ENCODE assay signal across 12 cellular contexts in genomic region chr6:56841751-56842150, GRCh38.
DNase-seq lines count a peak whose midpoint lies in the region; ATAC-seq and TF ChIP-seq lines count a peak whose summit lies in the region.
"Had no signal": no experiment of that assay in that cellular context is flagged by ENCODE, and none has a peak within 500 bp of the region (broad histone marks: within the 10 kb centered on the region; RNA-seq: fewer than 3 reads in every experiment).

No MANE protein-coding gene starts in this region.

- H3K27ac ChIP-seq in RWPE2 (ENCODE audit: poor library complexity, severe bottlenecking) (peak overlapping the region; percentile 78), sigmoid colon (peak overlapping the region; percentile 15 to 96 (median 78))

- H3K36me3 ChIP-seq in RWPE2 (ENCODE audit: low read depth) (no peaks in the 10 kb centered on the region), sigmoid colon (no peaks in the 10 kb centered on the region)

- TF ChIP-seq POLR2A in sigmoid colon (IDR thresholded peaks at IDR 0.05): no peak

- TF ChIP-seq EP300 in sigmoid colon (IDR thresholded peaks at IDR 0.05): no peak

- H3K27me3 ChIP-seq in RWPE2 (ENCODE audit: insufficient read depth, poor library complexity, severe bottlenecking): no peaks in the 10 kb centered on the region
- H3K27me3 ChIP-seq in sigmoid colon: no peaks in the 10 kb centered on the region

- peaks cover 35% of the 10 kb centered on the region for H3K4me1 ChIP-seq in RWPE2 (ENCODE audit: insufficient read depth, poor library complexity, severe bottlenecking)
- H3K4me1 ChIP-seq in sigmoid colon: peaks cover 0 to 52% (median 20%) of the 10 kb centered on the region in 4 donors

- H3K9me3 ChIP-seq in RWPE2 (ENCODE audit: severe bottlenecking): no peaks in the 10 kb centered on the region
- no peaks in the 10 kb centered on the region for H3K9me3 ChIP-seq in sigmoid colon

- 29 to 72% methylated on average over 1 of the region's 1 CpG for WGBS in sigmoid colon, 2 donors

- DNase-seq in GM12864 (ENCODE audit: low read depth) (no peak), RWPE2 (ENCODE audit: low spot score) (no peak), fibroblast of mammary gland (ENCODE audit: low read depth) (no peak), sigmoid colon (no peak), MV-4-11 (lab: John Stamatoyannopoulos, UW) (no peak), UCSD-AML1 (lab: John Stamatoyannopoulos, UW; ENCODE audit: unreplicated experiment) (no peak), T1000 (lab: John Stamatoyannopoulos, UW) (no peak)
- DNase-seq: effector CD4-positive, alpha-beta T cell; stimulated activated CD4-positive, alpha-beta T cell treated with anti-CD3 and anti-CD28 coated beads, Interleukin-4, amount 100 ng/mL, for 1 hour; T-helper 17 cell had no signal

- ATAC-seq in RWPE2 (ENCODE audit: low read depth) (no peak), HG03342 (IDR thresholded peaks at IDR 0.05; ENCODE audit: unreplicated experiment) (no peak)
- ATAC-seq: HepG2, T-helper 17 cell had no signal

- intact Hi-C loops in sigmoid colon (cut with DNase I): loop anchor here (2.0 kb wide), 1 partner anchor 75 kb away; no protein-coding TSS in a partner anchor

- TF ChIP-seq CTCF in GM12864 (IDR thresholded peaks at IDR 0.05; ENCODE audit: low read depth, low read length, missing control alignments): no peak
- TF ChIP-seq CTCF in RWPE2 (IDR thresholded peaks at IDR 0.05; ENCODE audit: poor library complexity, severe bottlenecking): no peak
- TF ChIP-seq CTCF in fibroblast of mammary gland (conservative IDR thresholded peaks at IDR 0.05; ENCODE audit: control insufficient read depth, insufficient read depth, low read depth, low read length): no peak
- no peak for TF ChIP-seq CTCF in sigmoid colon (IDR thresholded peaks at IDR 0.05)

- peak overlapping the region; percentile 99 for H3K4me3 ChIP-seq in GM12864 (ENCODE audit: low read depth, low read length)
- peak overlapping the region; percentile 6 for H3K4me3 ChIP-seq in RWPE2 (ENCODE audit: severe bottlenecking)
- peak overlapping the region; percentile 83 for H3K4me3 ChIP-seq in fibroblast of mammary gland (ENCODE audit: control insufficient read depth, low read depth, low read length)
- H3K4me3 ChIP-seq in sigmoid colon: peak overlapping the region in 3 of 4 donors; percentile 74 to 87 (median 85)

Comparison
In these comparisons a context has a peak if more than half of its experiments do, and no peak if none do; other contexts are left out.
1. H3K4me3 ChIP-seq: peak in every context shown above with its lines; median percentile 99 in GM12864; 85 in sigmoid colon; 83 in fibroblast of mammary gland; 6 in RWPE2.